ENCODE assay signal across 1 cellular context in the genomic region with DNA sequence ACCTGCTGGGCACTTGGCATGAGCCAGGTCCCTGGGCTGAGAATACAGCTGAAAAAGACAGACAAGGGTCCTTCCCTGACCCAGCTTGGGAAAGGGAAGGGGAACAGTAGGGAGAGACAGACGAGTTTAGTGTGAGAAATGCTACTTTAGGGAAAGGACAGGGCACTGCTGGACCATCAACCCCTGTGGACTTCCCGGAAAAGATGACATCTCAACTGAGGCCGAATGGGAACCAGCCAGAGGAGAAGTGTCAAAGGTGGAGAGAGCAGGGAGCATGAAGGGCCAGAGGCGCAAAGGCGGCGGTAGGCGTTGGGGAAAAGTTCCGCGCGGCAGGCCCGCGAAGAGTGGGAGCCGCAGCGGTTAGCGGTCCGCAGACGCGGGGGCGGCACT.
TF ChIP-seq lines count a peak whose summit lies in the region.

No MANE protein-coding gene starts in this region.

TF ChIP-seq in GM12878, 131 proteins besides CTCF, POLR2A, EP300 and RAD21:
- TF ChIP-seq EGR1 (IDR thresholded peaks at IDR 0.05; ENCODE audit: borderline replicate concordance in 1 of 2, low read depth in 2 of 2, low read length in 2 of 2), result peak in 1 of 2 experiments; percentile 85; a peak in 1 of 3 replicates
- no peak for TF ChIP-seq HDAC6 (IDR thresholded peaks at IDR 0.05; ENCODE audit: unreplicated experiment)
- TF ChIP-seq RUNX3 (IDR thresholded peaks at IDR 0.05; ENCODE audit: low read length), result peak; percentile 52; the same call in 1 of the 2 replicates
- peak; percentile 34 to 50; a peak in 2 of 4 replicates for TF ChIP-seq IKZF2 (IDR thresholded peaks at IDR 0.05)
- peak; percentile 3; the same call in 1 of the 2 replicates for TF ChIP-seq GATAD2B (conservative IDR thresholded peaks at IDR 0.05; ENCODE audit: low read depth)
TF ChIP-seq in GM12878: peak in this region for 4.
